20 cellular contexts compared by ENCODE assay signal in the genomic region with DNA sequence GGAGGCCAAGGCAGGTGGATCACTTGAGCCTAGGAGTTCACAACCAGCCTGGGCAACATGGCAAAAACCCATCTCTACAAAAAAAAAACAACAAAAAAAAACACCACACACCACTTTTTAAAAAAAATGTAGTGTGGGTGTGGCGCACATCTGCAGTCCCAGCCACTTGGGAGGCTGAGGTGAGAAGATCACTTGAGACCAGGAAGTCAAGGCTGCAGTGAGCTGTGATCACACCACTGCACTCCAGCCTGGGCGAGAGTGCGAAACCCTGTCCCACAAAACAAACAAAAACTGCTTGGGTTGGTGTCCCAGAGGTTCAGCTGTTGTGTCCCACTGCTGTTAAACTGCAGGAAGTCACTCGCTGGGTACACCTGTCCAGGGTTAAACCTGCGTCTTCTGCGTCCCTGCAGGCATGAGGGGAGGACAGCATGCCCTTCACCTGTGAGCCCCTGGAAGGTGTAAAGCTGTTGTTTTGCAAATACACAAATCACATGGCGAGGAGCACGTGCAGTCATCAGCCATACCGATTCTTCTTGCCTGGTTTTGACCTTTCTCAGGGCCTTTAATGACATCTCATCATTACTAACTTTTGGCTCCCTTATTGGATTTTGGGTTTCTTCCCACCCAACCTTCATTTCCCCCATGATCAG.
"Had no signal": no experiment of that assay in that cellular context is flagged by ENCODE, and none has a peak within 500 bp of the region (broad histone marks: within the 10 kb centered on the region; RNA-seq: fewer than 3 reads in every experiment).

No MANE protein-coding gene starts in this region.

- H3K36me3 Mint-ChIP-seq: activated CD8-positive, alpha-beta memory T cell treated with anti-CD3 and anti-CD28 coated beads, Interleukin-2, amount 10 ng/mL, durations not matched to agents 7 days and 5 days; activated naive CD4-positive, alpha-beta T cell treated with anti-CD3 and anti-CD28 coated beads, Interleukin-2, amount 10 ng/mL, durations not matched to agents 7 days and 5 days; naive thymus-derived CD8-positive, alpha-beta T cell had no signal

- H3K27me3 Mint-ChIP-seq: activated CD8-positive, alpha-beta memory T cell treated with anti-CD3 and anti-CD28 coated beads, Interleukin-2, amount 10 ng/mL, durations not matched to agents 7 days and 5 days; activated CD8-positive, alpha-beta T cell treated with anti-CD3 and anti-CD28 coated beads for 36 hours; naive thymus-derived CD8-positive, alpha-beta T cell; stimulated activated naive B cell treated with anti-CD40 and anti-IgM and Interleukin-4, amounts not matched to agents 10 μg/mL and 1 μg/mL and 100 μg/mL, for 72 hours had no signal

- H3K27ac Mint-ChIP-seq: activated CD4-positive, alpha-beta T cell treated with anti-CD3 and anti-CD28 coated beads, Interleukin-2, amount 10 ng/mL, durations not matched to agents 24 days and 14 days; activated CD8-positive, alpha-beta memory T cell treated with anti-CD3 and anti-CD28 coated beads, Interleukin-2, amount 10 ng/mL, durations not matched to agents 7 days and 5 days; activated CD8-positive, alpha-beta T cell treated with anti-CD3 and anti-CD28 coated beads for 36 hours; activated naive CD4-positive, alpha-beta T cell treated with anti-CD3 and anti-CD28 coated beads, Interleukin-2, amount 10 ng/mL, durations not matched to agents 7 days and 5 days; dendritic cell treated with granulocyte-macrophage colony-stimulating factor and Interleukin-4, amounts not matched to agents 40 ng/mL and 50 ng/mL, for 4 days; stimulated activated naive B cell treated with anti-CD40 and anti-IgM and Interleukin-4, amounts not matched to agents 10 μg/mL and 1 μg/mL and 100 μg/mL, for 72 hours; T-helper 2 cell treated with Interferon-gamma antibody and Interleukin-4, amounts not matched to agents 5 μg/mL and 100 μg/mL, for 36 hours had no signal

- H3K9me3 Mint-ChIP-seq: activated CD4-positive, alpha-beta T cell treated with anti-CD3 and anti-CD28 coated beads, Interleukin-2, amount 10 ng/mL, durations not matched to agents 24 days and 14 days; activated CD8-positive, alpha-beta T cell treated with anti-CD3 and anti-CD28 coated beads for 36 hours; dendritic cell treated with granulocyte-macrophage colony-stimulating factor and Interleukin-4, amounts not matched to agents 40 ng/mL and 50 ng/mL, for 4 days; naive thymus-derived CD8-positive, alpha-beta T cell; T-helper 2 cell treated with Interferon-gamma antibody and Interleukin-4, amounts not matched to agents 5 μg/mL and 100 μg/mL, for 36 hours had no signal

- DNase-seq: activated CD4-positive, alpha-beta T cell treated with anti-CD3 and anti-CD28 coated beads, Interleukin-2, amount 10 ng/mL, durations not matched to agents 24 days and 14 days; activated CD8-positive, alpha-beta memory T cell treated with anti-CD3 and anti-CD28 coated beads, Interleukin-2, amount 10 ng/mL, durations not matched to agents 7 days and 5 days; activated CD8-positive, alpha-beta T cell treated with anti-CD3 and anti-CD28 coated beads for 36 hours; activated effector memory CD4-positive, alpha-beta T cell treated with anti-CD3 and anti-CD28 coated beads, Interleukin-2, amount 50 U/mL, for 16 hours; activated naive CD4-positive, alpha-beta T cell treated with anti-CD3 and anti-CD28 coated beads, Interleukin-2, amount 10 ng/mL, durations not matched to agents 7 days and 5 days; activated T-cell treated with anti-CD3 and anti-CD28 coated beads for 4 hours; amygdala; effector CD4-positive, alpha-beta T cell; erythroblast; foreskin keratinocyte; left ventricle myocardium inferior; stimulated activated CD4-positive, alpha-beta T cell treated with anti-CD3 and anti-CD28 coated beads, Interleukin-12 subunit alpha, Interleukin-12 subunit beta, amount 100 ng/mL, for 4 hours; stimulated activated CD4-positive, alpha-beta T cell treated with anti-CD3 and anti-CD28 coated beads, Interleukin-4, amount 100 ng/mL, for 4 hours; stimulated activated naive B cell treated with anti-CD40 and anti-IgM and Interleukin-4, amounts not matched to agents 10 μg/mL and 1 μg/mL and 100 μg/mL, for 72 hours; transverse colon had no signal

- H3K4me3 Mint-ChIP-seq: activated CD4-positive, alpha-beta T cell treated with anti-CD3 and anti-CD28 coated beads, Interleukin-2, amount 10 ng/mL, durations not matched to agents 24 days and 14 days; activated CD8-positive, alpha-beta memory T cell treated with anti-CD3 and anti-CD28 coated beads, Interleukin-2, amount 10 ng/mL, durations not matched to agents 7 days and 5 days; activated CD8-positive, alpha-beta T cell treated with anti-CD3 and anti-CD28 coated beads for 36 hours; activated naive CD4-positive, alpha-beta T cell treated with anti-CD3 and anti-CD28 coated beads, Interleukin-2, amount 10 ng/mL, durations not matched to agents 7 days and 5 days; dendritic cell treated with granulocyte-macrophage colony-stimulating factor and Interleukin-4, amounts not matched to agents 40 ng/mL and 50 ng/mL, for 4 days; stimulated activated naive B cell treated with anti-CD40 and anti-IgM and Interleukin-4, amounts not matched to agents 10 μg/mL and 1 μg/mL and 100 μg/mL, for 72 hours; T-helper 2 cell treated with Interferon-gamma antibody and Interleukin-4, amounts not matched to agents 5 μg/mL and 100 μg/mL, for 36 hours had no signal

- ATAC-seq: activated CD4-positive, CD25-positive, alpha-beta regulatory T cell treated with anti-CD3 and anti-CD28 coated beads, Interleukin-2, amount 50 U/mL, for 24 hours; activated CD8-positive, alpha-beta memory T cell treated with anti-CD3 and anti-CD28 coated beads, Interleukin-2, amount 10 ng/mL, durations not matched to agents 7 days and 5 days; activated CD8-positive, alpha-beta T cell treated with anti-CD3 and anti-CD28 coated beads for 36 hours; foreskin keratinocyte; naive thymus-derived CD8-positive, alpha-beta T cell; right cardiac atrium; stimulated activated naive B cell treated with anti-CD40 and anti-IgM and Interleukin-4, amounts not matched to agents 10 μg/mL and 1 μg/mL and 100 μg/mL, for 72 hours had no signal

- H3K4me1 Mint-ChIP-seq: activated CD4-positive, alpha-beta T cell treated with anti-CD3 and anti-CD28 coated beads, Interleukin-2, amount 10 ng/mL, durations not matched to agents 24 days and 14 days; activated naive CD4-positive, alpha-beta T cell treated with anti-CD3 and anti-CD28 coated beads, Interleukin-2, amount 10 ng/mL, durations not matched to agents 7 days and 5 days had no signal
